In the genomic region with DNA sequence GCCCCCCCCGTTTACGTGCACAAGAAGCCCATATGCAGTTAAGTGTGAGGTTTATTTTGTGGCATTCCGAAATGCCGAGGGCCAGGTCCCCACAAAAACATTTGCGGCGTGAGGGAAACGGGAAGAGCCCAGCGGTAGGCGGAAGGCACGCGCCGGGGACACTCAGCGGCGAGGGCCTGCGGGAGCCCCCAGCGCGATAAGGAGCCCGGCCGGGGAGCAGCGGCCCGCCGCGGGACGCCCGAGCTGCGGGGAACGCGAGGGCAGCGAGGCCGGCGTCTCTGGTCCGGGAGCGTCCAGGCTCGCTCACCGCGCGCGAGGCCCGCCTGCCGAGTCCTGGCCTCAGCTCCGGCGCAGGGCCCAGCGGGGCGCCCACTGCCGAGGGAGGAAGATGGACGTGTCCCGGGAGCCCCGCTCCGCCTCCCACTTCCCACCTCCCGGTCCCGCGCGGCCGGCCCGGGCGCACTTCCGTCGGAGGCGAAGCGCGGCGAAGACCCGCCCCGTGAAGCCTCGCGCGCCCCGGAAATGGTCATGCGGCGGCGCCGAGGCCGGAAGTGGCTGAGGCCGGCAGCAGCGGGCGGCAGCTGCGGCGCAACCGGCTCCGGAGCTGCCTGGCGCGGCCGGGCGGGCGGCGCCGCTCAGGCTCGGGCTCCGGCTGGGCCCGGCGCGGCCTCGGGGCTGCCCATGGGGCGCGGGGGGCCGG, we compare ENCODE assay signal across 1 cellular context.
A peak's percentile ranks its signal among the peaks of the same experiment; 100 is the strongest.
TF ChIP-seq lines count a peak whose summit lies in the region.

Gene TRAPPC10, plus strand, starts transcription at position 536 of the 700 bp plus-strand sequence. CDS start 185 bp downstream, outside the sequence.

TF ChIP-seq in H1, 55 proteins besides CTCF, POLR2A, EP300 and RAD21:
- TF ChIP-seq TCF12 (IDR thresholded peaks at IDR 0.05; ENCODE audit: low read depth, low read length) (0 out of 2 replicates have a peak, but pooled peaks have one; percentile 13), TAF7 (optimal IDR thresholded peaks at IDR 0.05; ENCODE audit: borderline replicate concordance, low read depth, low read length) (peak; percentile 55), GTF2F1 (IDR thresholded peaks at IDR 0.05; ENCODE audit: borderline replicate concordance, low read depth, low read length) (no peak), SRF (IDR thresholded peaks at IDR 0.05; ENCODE audit: low read depth, low read length) (peak; percentile 62; the same call in 1 of the 2 replicates), EGR1 (IDR thresholded peaks at IDR 0.05; ENCODE audit: borderline replicate concordance, low read depth, low read length) (no peak), CBX8 (IDR thresholded peaks at IDR 0.05; ENCODE audit: borderline replicate concordance, low read depth, low read length) (no peak), NANOG (IDR thresholded peaks at IDR 0.05; ENCODE audit: insufficient read depth, low read depth, low read length, poor library complexity, severe bottlenecking) (no peak), PHF8 (conservative IDR thresholded peaks at IDR 0.05; ENCODE audit: low read depth, low read length) (peak; percentile 87), SP4 (IDR thresholded peaks at IDR 0.05; ENCODE audit: low read length) (no peak), JUN (IDR thresholded peaks at IDR 0.05; ENCODE audit: low read depth, low read length) (no peak), KDM4A (IDR thresholded peaks at IDR 0.05; ENCODE audit: low read depth, low read length, severe bottlenecking) (peak; percentile 87), SAP30 (IDR thresholded peaks at IDR 0.05; ENCODE audit: insufficient read depth, insufficient replicate concordance, low read length) (no peak), HDAC2 (IDR thresholded peaks at IDR 0.05; ENCODE audit: borderline replicate concordance in 1 of 2, low read depth in 2 of 2, low read length in 2 of 2) (peak in 1 of 2 experiments; percentile 52; a peak in 1 of 4 replicates), POLR2AphosphoS5 (IDR thresholded peaks at IDR 0.05; ENCODE audit: low read depth, low read length) (peak; percentile 85), MAFK (IDR thresholded peaks at IDR 0.05; ENCODE audit: low read depth, low read length) (no peak), RNF2 (IDR thresholded peaks at IDR 0.05; ENCODE audit: borderline replicate concordance, low read depth, low read length, missing control alignments, poor library complexity, severe bottlenecking) (no peak), CREB1 (IDR thresholded peaks at IDR 0.05) (peak; percentile 91), SIN3A (conservative IDR thresholded peaks at IDR 0.05 in 1 of 2, IDR thresholded peaks at IDR 0.05 in 1 of 2; ENCODE audit: low read depth in 1 of 2, low read length in 2 of 2) (no peak; a peak in 1 of 4 replicates), JUND (IDR thresholded peaks at IDR 0.05; ENCODE audit: low read length) (no peak), RBBP5 (IDR thresholded peaks at IDR 0.05; ENCODE audit: borderline replicate concordance, low read depth, low read length) (peak; percentile 89), GABPA (IDR thresholded peaks at IDR 0.05; ENCODE audit: borderline replicate concordance, insufficient read depth, low read length) (peak; percentile 94), BACH1 (IDR thresholded peaks at IDR 0.05; ENCODE audit: low read length) (peak; percentile 76), TAF1 (IDR thresholded peaks at IDR 0.05; ENCODE audit: low read depth, low read length) (peak; percentile 75)
- TF ChIP-seq, protein P1, sequence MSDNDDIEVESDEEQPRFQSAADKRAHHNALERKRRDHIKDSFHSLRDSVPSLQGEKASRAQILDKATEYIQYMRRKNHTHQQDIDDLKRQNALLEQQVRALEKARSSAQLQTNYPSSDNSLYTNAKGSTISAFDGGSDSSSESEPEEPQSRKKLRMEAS (IDR thresholded peaks at IDR 0.05): peak; percentile 49
- TF ChIP-seq, protein P2, sequence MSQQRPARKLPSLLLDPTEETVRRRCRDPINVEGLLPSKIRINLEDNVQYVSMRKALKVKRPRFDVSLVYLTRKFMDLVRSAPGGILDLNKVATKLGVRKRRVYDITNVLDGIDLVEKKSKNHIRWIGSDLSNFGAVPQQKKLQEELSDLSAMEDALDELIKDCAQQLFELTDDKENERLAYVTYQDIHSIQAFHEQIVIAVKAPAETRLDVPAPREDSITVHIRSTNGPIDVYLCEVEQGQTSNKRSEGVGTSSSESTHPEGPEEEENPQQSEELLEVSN (IDR thresholded peaks at IDR 0.05): peak; percentile 59; the same call in 1 of the 2 replicates
- TF ChIP-seq, protein P3, sequence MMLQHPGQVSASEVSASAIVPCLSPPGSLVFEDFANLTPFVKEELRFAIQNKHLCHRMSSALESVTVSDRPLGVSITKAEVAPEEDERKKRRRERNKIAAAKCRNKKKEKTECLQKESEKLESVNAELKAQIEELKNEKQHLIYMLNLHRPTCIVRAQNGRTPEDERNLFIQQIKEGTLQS (IDR thresholded peaks at IDR 0.05; ENCODE audit: insufficient read depth, low read depth, low read length): 0 out of 2 replicates have a peak, but pooled peaks have one; percentile 44
